In genomic region chr15:92903588-92903955, GRCh38 we compare ENCODE assay signal across 8 cellular contexts. TPM values are rescaled to one million over a fixed set of nuclear protein-coding genes. Genes with fewer than 3 reads are reported as not detected.
DNase-seq lines count a peak whose midpoint lies in the region; ATAC-seq, FAIRE-seq and TF ChIP-seq lines count a peak whose summit lies in the region.

No MANE protein-coding gene starts in this region.

- DNase-seq in Calu3 (no peak), OCI-LY7 (ENCODE audit: low spot score) (no peak), endodermal cell (no peak), osteocyte (ENCODE audit: extremely low spot score, unreplicated experiment) (no peak), DMS53 (lab: John Stamatoyannopoulos, UW) (no peak), NCI-H748 treated with DMSO at 0.1 percent for 48 hours (lab: John Stamatoyannopoulos, UW) (no peak), urothelium cell line (ENCODE audit: low spot score) (no peak)

- CTCF ChIA-PET in Calu3 (lab: Charles Lee) (interaction anchor here (0.7 to 1.5 kb wide), 5 partner anchors 18 to 106 kb away, joined by 4 to 5 read pairs (median 4); no protein-coding TSS in a partner anchor), OCI-LY7 (lab: Charles Lee; ENCODE audit: unreplicated experiment) (no interaction called here)

- H3K4me1 Mint-ChIP-seq in Calu3 (ENCODE audit: low read depth, unreplicated experiment) = peaks cover 49% of the 10 kb centered on the region
- H3K4me1 Mint-ChIP-seq in endodermal cell = peaks cover 44% of the 10 kb centered on the region
- peaks cover 66% of the 10 kb centered on the region for H3K4me1 Mint-ChIP-seq in osteocyte (ENCODE audit: unreplicated experiment)

- H3K79me2 ChIP-seq in OCI-LY7 (ENCODE audit: insufficient read depth, low read depth, low read length) = peaks cover 96% of the 10 kb centered on the region

- peak overlapping the region; percentile 100 for H3K9ac ChIP-seq in endodermal cell (ENCODE audit: extremely low read depth, low read length, poor library complexity, severe bottlenecking)

- H3K27me3 Mint-ChIP-seq in Calu3 (ENCODE audit: unreplicated experiment) = no peaks in the 10 kb centered on the region
- H3K27me3 Mint-ChIP-seq in endodermal cell (ENCODE audit: insufficient read depth) = no peaks in the 10 kb centered on the region
- H3K27me3 Mint-ChIP-seq in osteocyte (ENCODE audit: unreplicated experiment) = no peaks in the 10 kb centered on the region

- intact Hi-C loops in Calu3 (cut with micrococcal nuclease; ENCODE audit: unreplicated experiment) (no loop called here), OCI-LY7 (cut with micrococcal nuclease; ENCODE audit: unreplicated experiment) (no loop called here)

- peak overlapping the region; percentile 90 for H3K4me2 ChIP-seq in OCI-LY7 (ENCODE audit: low read length)

- H3K27ac ChIP-seq in OCI-LY7 (ENCODE audit: low read depth, low read length, poor library complexity, severe bottlenecking) (peak overlapping the region; percentile 94), endodermal cell (ENCODE audit: low read depth, low read length) (peak overlapping the region; percentile 100)

- WGBS in endodermal cell (ENCODE audit: insufficient coverage in 1 of 2, insufficient read length in 1 of 2), 2 experiments = 7 to 12% methylated on average over 7 to 8 of the region's 8 CpGs

- BruUV-seq in Calu3 (replicated peaks; lab: Mats Ljungman, UMichigan) (TSS peak; percentile 94), OCI-LY7 (replicated peaks; lab: Mats Ljungman, UMichigan) (TSS peak; percentile 94)

- no peaks in the 10 kb centered on the region for H3K27me3 ChIP-seq in endodermal cell (ENCODE audit: control insufficient read depth, insufficient read depth, low read length, poor library complexity, severe bottlenecking)

- no peaks in the 10 kb centered on the region for H3K9me2 ChIP-seq in OCI-LY7 (ENCODE audit: insufficient read depth, low read length)

- peaks cover 40% of the 10 kb centered on the region; the same call in 1 of the 2 replicates for H4K20me1 ChIP-seq in OCI-LY7 (ENCODE audit: insufficient read depth, low read length)

- no peak for ATAC-seq in HG02610 (IDR thresholded peaks at IDR 0.05; ENCODE audit: unreplicated experiment)

- no peak overlapping the region for H2AFZ ChIP-seq in OCI-LY7 (ENCODE audit: low read length)

- POLR2A ChIA-PET in OCI-LY7 (lab: Charles Lee) = interaction anchor here (0.7 to 10.3 kb wide), 8 partner anchors 12 to 94 kb away, joined by 3 to 147 read pairs (median 6); no protein-coding TSS in a partner anchor

- H3K36me3 Mint-ChIP-seq in Calu3 (ENCODE audit: insufficient read depth, unreplicated experiment) (peaks cover 96% of the 10 kb centered on the region), endodermal cell (ENCODE audit: low read depth) (peaks cover 42% of the 10 kb centered on the region), osteocyte (ENCODE audit: unreplicated experiment) (peaks cover 40% of the 10 kb centered on the region)

- H3K9me3 ChIP-seq in OCI-LY7 (ENCODE audit: low read length) (peaks cover 9% of the 10 kb centered on the region; the same call in 1 of the 2 replicates), endodermal cell (ENCODE audit: control insufficient read depth, low read length) (no peaks in the 10 kb centered on the region)

- H3K4me1 ChIP-seq in OCI-LY7 (ENCODE audit: insufficient read depth, low read length, poor library complexity, severe bottlenecking) (peaks cover 51% of the 10 kb centered on the region), endodermal cell (ENCODE audit: control insufficient read depth, insufficient read depth, low read length) (peaks cover 4% of the 10 kb centered on the region)

- H3K4me3 ChIP-seq in OCI-LY7 (ENCODE audit: low read depth, low read length, poor library complexity, severe bottlenecking) (peak overlapping the region; percentile 92), endodermal cell (ENCODE audit: low read length) (peak overlapping the region; percentile 95)

- H3K27ac Mint-ChIP-seq in Calu3 (ENCODE audit: unreplicated experiment) (peak overlapping the region; percentile 100), endodermal cell (peak overlapping the region; percentile 100), osteocyte (ENCODE audit: unreplicated experiment) (peak overlapping the region; percentile 100)

- TF ChIP-seq CTCF in Calu3 (IDR thresholded peaks at IDR 0.05; ENCODE audit: unreplicated experiment) (no peak), OCI-LY7 (conservative IDR thresholded peaks at IDR 0.05; ENCODE audit: low read length) (no peak), endodermal cell (conservative IDR thresholded peaks at IDR 0.05) (no peak), osteocyte (IDR thresholded peaks at IDR 0.05) (no peak)

- no peak for FAIRE-seq in urothelium cell line (lab: Jason Lieb, UNC)

- peaks cover 4% of the 10 kb centered on the region for H3K9me3 Mint-ChIP-seq in Calu3 (ENCODE audit: low read depth, unreplicated experiment)
- H3K9me3 Mint-ChIP-seq in endodermal cell = peaks cover 4% of the 10 kb centered on the region
- H3K9me3 Mint-ChIP-seq in osteocyte (ENCODE audit: unreplicated experiment) = peaks cover 8% of the 10 kb centered on the region

- H3K4me3 Mint-ChIP-seq in Calu3 (ENCODE audit: low read depth, unreplicated experiment) (peak overlapping the region; percentile 80), endodermal cell (peak overlapping the region; percentile 95), osteocyte (ENCODE audit: unreplicated experiment) (peak overlapping the region; percentile 94)

- H3K36me3 ChIP-seq in OCI-LY7 (ENCODE audit: insufficient read depth, low read length) = peaks cover 74% of the 10 kb centered on the region
- H3K36me3 ChIP-seq in endodermal cell (ENCODE audit: control insufficient read depth, insufficient read depth, low read length) = peaks cover 54% of the 10 kb centered on the region

RNA-seq across cellular contexts. Expression of gene CHD2, which starts 3.4 kb away (rescaled TPM):
- total RNA-seq in Calu3 (2022) (127 and 140 TPM in 2 replicates), OCI-LY7 (2022) (213 and 259 TPM in 2 replicates), endodermal cell (100 to 1,000 TPM; 116 to 127 TPM), osteocyte (89.9 and 102 TPM in 2 replicates)
- total RNA-seq in OCI-LY7 (2014; rRNA removed; shearing (Covaris generic)) = 133 and 169 TPM in 2 replicates
- polyA plus RNA-seq in endodermal cell (2013, experiment 1 of 2) = 56.2 TPM
- 46.7 TPM for polyA plus RNA-seq in endodermal cell (2013, experiment 2 of 2)
